Comparison of ENCODE assay signal across 17 cellular contexts in the genomic region with DNA sequence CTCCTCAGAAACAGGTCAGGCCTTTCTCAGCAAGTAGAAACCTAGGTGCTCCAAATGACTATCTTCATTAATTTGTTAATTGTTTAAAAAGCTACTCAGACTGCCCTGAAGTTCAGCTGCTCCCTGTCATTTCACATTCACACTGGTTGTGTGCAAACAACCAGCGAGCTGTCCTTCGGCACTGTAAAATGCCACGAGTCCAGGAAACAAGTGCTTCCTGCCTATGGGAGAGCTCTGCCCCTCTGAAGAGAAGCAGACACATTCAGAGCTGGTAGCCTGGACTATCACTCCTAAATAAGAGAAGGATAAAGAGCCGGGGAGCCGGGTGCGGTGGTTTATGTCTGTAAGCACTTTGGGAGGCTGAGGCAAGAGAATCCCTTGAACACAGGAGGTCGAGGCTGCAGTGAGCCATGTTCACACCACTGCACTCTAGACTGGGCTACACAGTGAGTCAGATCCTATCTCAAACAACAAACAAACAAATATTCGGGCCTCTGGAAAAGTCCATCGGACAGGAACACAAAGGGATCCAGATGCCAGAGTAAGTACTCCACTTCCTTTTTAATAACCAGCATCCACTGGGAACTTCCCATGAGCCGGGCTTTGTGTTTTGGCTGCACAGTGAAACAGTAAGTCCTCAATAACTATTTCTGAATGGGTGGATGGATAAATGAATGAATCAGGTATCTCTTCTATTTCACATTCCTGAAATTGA.
"Had no signal": no experiment of that assay in that cellular context is flagged by ENCODE, and none has a peak within 500 bp of the region (broad histone marks: within the 10 kb centered on the region; RNA-seq: fewer than 3 reads in every experiment).

No MANE protein-coding gene starts in this region.

- H3K4me1 ChIP-seq: gastrocnemius medialis, heart left ventricle, suprapubic skin had no signal

- H3K27ac ChIP-seq: gastrocnemius medialis, heart left ventricle, suprapubic skin, transverse colon, vagina had no signal

- H3K4me3 ChIP-seq: gastrocnemius medialis, heart left ventricle, suprapubic skin, transverse colon, vagina had no signal

- H3K9me3 ChIP-seq: gastrocnemius medialis, heart left ventricle, suprapubic skin, transverse colon, vagina had no signal

- DNase-seq: activated CD4-positive, alpha-beta T cell treated with anti-CD3 and anti-CD28 coated beads, Interleukin-2, amount 10 ng/mL, durations not matched to agents 24 days and 14 days; activated CD8-positive, alpha-beta T cell treated with anti-CD3 and anti-CD28 coated beads for 36 hours; activated naive CD4-positive, alpha-beta T cell; activated naive CD8-positive, alpha-beta T cell treated with anti-CD3 and anti-CD28 coated beads, Interleukin-2, amount 10 ng/mL, durations not matched to agents 7 days and 5 days; activated T-cell treated with anti-CD3 and anti-CD28 coated beads, Interleukin-2, amount 50 U/mL, for 1 hour; dorsolateral prefrontal cortex; gastrocnemius medialis; heart left ventricle; nucleus accumbens; retina; stimulated activated CD4-positive, alpha-beta T cell treated with anti-CD3 and anti-CD28 coated beads, Interleukin-12 subunit alpha, Interleukin-12 subunit beta, amount 100 ng/mL, for 4 hours; stimulated activated CD4-positive, alpha-beta T cell treated with anti-CD3 and anti-CD28 coated beads, Interleukin-2, amount 100 ng/mL, for 24 hours; stimulated activated naive CD8-positive, alpha-beta T cell treated with anti-CD3 and anti-CD28 coated beads, Interleukin-15, amount 100 ng/mL, for 72 hours; transverse colon had no signal

- H3K36me3 ChIP-seq: gastrocnemius medialis, heart left ventricle, suprapubic skin, transverse colon, vagina had no signal

- ATAC-seq: activated CD8-positive, alpha-beta T cell treated with anti-CD3 and anti-CD28 coated beads for 36 hours; activated T-helper 17 cell treated with anti-CD3 and anti-CD28 coated beads, Interleukin-2, amount 50 U/mL, for 72 hours; gastrocnemius medialis; heart left ventricle; stimulated activated naive CD8-positive, alpha-beta T cell treated with anti-CD3 and anti-CD28 coated beads, Interleukin-15, amount 100 ng/mL, for 72 hours had no signal

- H3K27me3 ChIP-seq: dorsolateral prefrontal cortex, gastrocnemius medialis, transverse colon, vagina had no signal
